In genomic region chr19:18500820-18501219, GRCh38 we compare ENCODE assay signal across 13 cellular contexts. TPM values are rescaled to one million over a fixed set of nuclear protein-coding genes. Genes with fewer than 3 reads are reported as not detected.
DNase-seq lines count a peak whose midpoint lies in the region; ATAC-seq and TF ChIP-seq lines count a peak whose summit lies in the region.
"Had no signal": no experiment of that assay in that cellular context is flagged by ENCODE, and none has a peak within 500 bp of the region (broad histone marks: within the 10 kb centered on the region; RNA-seq: fewer than 3 reads in every experiment).

No MANE protein-coding gene starts in this region.

- peak; percentile 13 for TF ChIP-seq POLR2A in esophagus muscularis mucosa (IDR thresholded peaks at IDR 0.05; ENCODE audit: low read depth)

- peaks cover 100% of the 10 kb centered on the region in 10 experiments for H3K4me1 ChIP-seq in BLaER1 treated with 17β-estradiol and CSF1 and Interleukin-3, amounts not matched to agents 10 nM and 100 nM
- peaks cover 96 to 100% (median 99%) of the 10 kb centered on the region in 4 donors for H3K4me1 ChIP-seq in esophagus muscularis mucosa
- H3K4me1 ChIP-seq in psoas muscle: peaks cover 100% of the 10 kb centered on the region

- peak overlapping the region in 10 of 11 experiments; percentile 12 to 71 (median 47); a peak in 16 of 22 replicates for H3K9ac ChIP-seq in BLaER1 treated with 17β-estradiol and CSF1 and Interleukin-3, amounts not matched to agents 10 nM and 100 nM

- ATAC-seq in T-cell (replicated peaks in 1 of 4) (no peak), psoas muscle (peak in 2 of 4 donors; percentile 3 to 25), HG02970 (IDR thresholded peaks at IDR 0.05; ENCODE audit: low FRiP score, unreplicated experiment) (no peak), HG03520 (IDR thresholded peaks at IDR 0.05; ENCODE audit: unreplicated experiment) (no peak)

- H3K9me3 Mint-ChIP-seq in T-cell: no peaks in the 10 kb centered on the region
- H3K9me3 Mint-ChIP-seq: mesothelial cell of epicardium had no signal

- H3K27me3 ChIP-seq in BLaER1 treated with 17β-estradiol and CSF1 and Interleukin-3, amounts not matched to agents 10 nM and 100 nM: no peaks in the 10 kb centered on the region
- no peaks in the 10 kb centered on the region for H3K27me3 ChIP-seq in esophagus muscularis mucosa
- H3K27me3 ChIP-seq in psoas muscle (ENCODE audit: insufficient read depth in 3 of 3, low read length in 2 of 3): no peaks in the 10 kb centered on the region
- H3K27me3 ChIP-seq: BE2C had no signal

- H3K4me3 Mint-ChIP-seq in T-cell: no peak overlapping the region
- H3K4me3 Mint-ChIP-seq: mesothelial cell of epicardium had no signal

- peak overlapping the region in 9 of 11 experiments; percentile 57 to 74 (median 69); a peak in 16 of 22 replicates for H3K27ac ChIP-seq in BLaER1 treated with 17β-estradiol and CSF1 and Interleukin-3, amounts not matched to agents 10 nM and 100 nM
- H3K27ac ChIP-seq in esophagus muscularis mucosa (replicated peaks in 1 of 4): peak overlapping the region; percentile 54 to 72 (median 62)
- peak overlapping the region; percentile 84 for H3K27ac ChIP-seq in psoas muscle
- H3K27ac ChIP-seq: SK-N-MC had no signal

- peak overlapping the region; percentile 45 to 85 for H3K27ac Mint-ChIP-seq in T-cell
- H3K27ac Mint-ChIP-seq: mesothelial cell of epicardium had no signal

- DNase-seq in T-cell (no peak), esophagus muscularis mucosa (ENCODE audit: extremely low spot score) (no peak), psoas muscle (peak; percentile 54 to 72), germinal center (ENCODE audit: low spot score) (no peak), putamen (ENCODE audit: low spot score) (no peak)
- DNase-seq: activated gamma-delta T cell, BE2C, retina had no signal

- TF ChIP-seq CTCF in esophagus muscularis mucosa (IDR thresholded peaks at IDR 0.05) (no peak), psoas muscle (IDR thresholded peaks at IDR 0.05) (no peak)

- H3K4me2 ChIP-seq in BLaER1 treated with 17β-estradiol and CSF1 and Interleukin-3, amounts not matched to agents 10 nM and 100 nM: peak overlapping the region; percentile 90 to 98 (median 96)

- TF ChIP-seq EP300 in esophagus muscularis mucosa (IDR thresholded peaks at IDR 0.05): no peak

- no peaks in the 10 kb centered on the region for H3K27me3 Mint-ChIP-seq in T-cell

- H3K9me3 ChIP-seq in BLaER1 treated with 17β-estradiol and CSF1 and Interleukin-3, amounts not matched to agents 10 nM and 100 nM (replicated peaks in 1 of 11): no peaks in the 10 kb centered on the region
- H3K9me3 ChIP-seq in esophagus muscularis mucosa (no peaks in the 10 kb centered on the region), psoas muscle (no peaks in the 10 kb centered on the region)
- H3K9me3 ChIP-seq: BE2C had no signal

- H3K36me3 Mint-ChIP-seq in T-cell: no peaks in the 10 kb centered on the region
- H3K36me3 Mint-ChIP-seq: mesothelial cell of epicardium had no signal

- peaks cover 81 to 96% (median 96%) of the 10 kb centered on the region in 3 donors for H3K4me1 Mint-ChIP-seq in T-cell

- WGBS in esophagus muscularis mucosa: 68% methylated on average over 11 of the region's 11 CpGs
- WGBS in psoas muscle, 3 donors: 19 to 39% (median 29%) methylated on average over 11 of the region's 11 CpGs

- CTCF ChIA-PET in T-cell (lab: Charles Lee): interaction anchor here (0.6 to 0.8 kb wide), 2 partner anchors 24 to 646 kb away, joined by 4 to 10 read pairs; no protein-coding TSS in a partner anchor

- peaks cover 0 to 14% (median 0%) of the 10 kb centered on the region in 11 experiments; a peak in 3 of 22 replicates for H3K36me3 ChIP-seq in BLaER1 treated with 17β-estradiol and CSF1 and Interleukin-3, amounts not matched to agents 10 nM and 100 nM
- H3K36me3 ChIP-seq in esophagus muscularis mucosa: no peaks in the 10 kb centered on the region
- no peaks in the 10 kb centered on the region for H3K36me3 ChIP-seq in psoas muscle (ENCODE audit: insufficient read depth in 1 of 2, low read depth in 1 of 2)
- H3K36me3 ChIP-seq: BE2C had no signal

- POLR2A ChIA-PET in T-cell (lab: Charles Lee): no interaction called here

- H4K20me1 ChIP-seq in BLaER1 treated with 17β-estradiol and CSF1 and Interleukin-3, amounts not matched to agents 10 nM and 100 nM: peaks cover 92 to 100% (median 100%) of the 10 kb centered on the region in 11 experiments

- H3K4me3 ChIP-seq in BLaER1 treated with 17β-estradiol and CSF1 and Interleukin-3, amounts not matched to agents 10 nM and 100 nM: no peak overlapping the region; a peak in 1 of 20 replicates
- H3K4me3 ChIP-seq in esophagus muscularis mucosa (no peak overlapping the region), psoas muscle (no peak overlapping the region)
- H3K4me3 ChIP-seq: SK-N-MC had no signal

- intact Hi-C loops in esophagus muscularis mucosa (cut with DNase I) (no loop called here), psoas muscle (cut with DNase I) (no loop called here)

RNA-seq across cellular contexts. Expression of gene ELL, which starts 21.1 kb away (rescaled TPM):
- total RNA-seq in T-cell (10 to 100 TPM; 27.2 to 46.4 (median 33.4) TPM), esophagus muscularis mucosa (10 to 100 TPM in 3 of 4 donors, 1 to 10 TPM in 1; 9.1 to 35.1 (median 20.1) TPM), psoas muscle (10 to 100 TPM; 17.5 to 40.2 (median 24.9) TPM)
- polyA plus RNA-seq in psoas muscle: 10 to 100 TPM in 1 of 3 donors, 1 to 10 TPM in 2; 7.5 to 12.3 (median 9.2) TPM

RNA-seq across cellular contexts. Expression of gene FKBP8, which starts 42.6 kb away (rescaled TPM):
- total RNA-seq in T-cell (100 to 1,000 TPM; 158 to 282 (median 244) TPM), esophagus muscularis mucosa (100 to 1,000 TPM; 420 to 568 (median 430) TPM), psoas muscle (100 to 1,000 TPM in 2 of 4 donors, 10 to 100 TPM in 2; 94.4 to 137 (median 113) TPM)
- 100 to 1,000 TPM in 2 of 3 donors, 10 to 100 TPM in 1; 92.8 to 143 (median 138) TPM for polyA plus RNA-seq in psoas muscle

RNA-seq across cellular contexts. Expression of gene KXD1, which starts 56.9 kb away (rescaled TPM):
- total RNA-seq in T-cell (100 to 1,000 TPM in 1 of 5 donors, 10 to 100 TPM in 4; 73.1 to 112 (median 95.8) TPM), esophagus muscularis mucosa (100 to 1,000 TPM; 129 to 155 (median 149) TPM), psoas muscle (10 to 100 TPM; 38.9 to 76.5 (median 50.8) TPM)
- 100 to 1,000 TPM in 2 of 3 donors, 10 to 100 TPM in 1; 84.6 to 144 (median 122) TPM for polyA plus RNA-seq in psoas muscle

Comparison
In these comparisons a context has a peak if more than half of its experiments do, and no peak if none do; other contexts are left out.
1. DNase-seq: peak in psoas muscle (2 of 2); none in T-cell (0 of 34), esophagus muscularis mucosa (single experiment), germinal center (single experiment) and putamen (single experiment).
2. Peak in every context shown above with its lines, with median percentiles within 50 percentile points of each other: H3K27ac ChIP-seq.